ENCODE assay signal across 1 cellular context in the genomic region with DNA sequence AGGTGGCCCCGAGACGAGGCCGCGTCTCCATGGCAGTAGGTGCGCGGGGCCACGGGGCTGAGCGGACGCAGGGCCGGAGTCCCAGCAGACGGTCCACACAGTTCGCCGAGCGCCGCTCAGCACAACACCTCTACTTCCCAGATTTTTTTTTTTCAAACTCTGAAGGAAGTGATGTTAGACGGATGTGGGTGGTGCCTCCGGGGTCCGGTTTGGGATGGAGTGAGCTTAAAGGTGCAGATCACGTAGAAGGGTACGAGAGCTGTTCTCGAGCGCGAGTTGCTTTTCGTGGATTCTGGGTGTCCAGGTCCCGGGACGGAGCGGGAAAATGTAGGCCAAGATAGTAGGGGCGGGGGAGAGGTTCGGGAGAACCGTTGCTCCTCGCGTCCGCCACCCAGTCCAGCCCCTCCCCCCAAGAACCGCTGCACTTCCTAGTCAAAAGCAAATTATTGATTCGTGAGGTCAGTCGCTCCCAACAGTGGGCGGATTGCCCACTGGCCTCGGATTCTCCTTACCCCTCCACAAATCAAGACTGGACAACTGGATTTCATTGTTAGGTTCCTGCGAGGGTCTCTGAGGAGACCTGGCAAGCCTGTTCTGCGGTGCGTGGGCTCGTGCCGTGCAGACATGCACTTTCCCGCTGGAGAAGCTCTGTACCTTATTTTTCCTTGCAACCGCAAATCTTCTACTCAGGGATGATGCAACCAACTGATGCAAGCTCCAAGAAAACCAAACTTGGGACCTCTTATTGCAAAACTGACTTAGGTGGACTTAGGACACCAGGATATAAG.
TF ChIP-seq lines count a peak whose summit lies in the region.

Gene TXNDC12 (minus strand): TSS at position 126 of the 788 bp plus-strand sequence. CDS start 95 bp downstream, at position 31.

TF ChIP-seq in HepG2, 621 proteins besides CTCF, POLR2A, EP300 and RAD21 (continued from another document and continues in another):
- TF ChIP-seq TCF12 (IDR thresholded peaks at IDR 0.05) (no peak), TCF12 (CRISPR knock-in tag; IDR thresholded peaks at IDR 0.05) (no peak), PHF8 (CRISPR knock-in tag; IDR thresholded peaks at IDR 0.05) (peak; percentile 69), PAX8 (CRISPR knock-in tag; IDR thresholded peaks at IDR 0.05; ENCODE audit: borderline replicate concordance) (peak; percentile 50; the same call in 1 of the 2 replicates), ZNF12 (CRISPR knock-in tag; IDR thresholded peaks at IDR 0.05) (0 out of 2 replicates have a peak, but pooled peaks have one; percentile 19), ZNF20 (CRISPR knock-in tag; IDR thresholded peaks at IDR 0.05) (peak; percentile 85), MED13 (CRISPR knock-in tag; IDR thresholded peaks at IDR 0.05) (peak; percentile 79; the same call in 1 of the 2 replicates), NR2C2 (CRISPR knock-in tag; IDR thresholded peaks at IDR 0.05; ENCODE audit: borderline replicate concordance) (peak; percentile 46), SMAD1 (CRISPR knock-in tag; IDR thresholded peaks at IDR 0.05; ENCODE audit: borderline replicate concordance, low read depth) (no peak), ZNF225 (CRISPR knock-in tag; IDR thresholded peaks at IDR 0.05) (no peak), POLR2AphosphoS2 (IDR thresholded peaks at IDR 0.05; ENCODE audit: low read depth, low read length) (no peak), MYNN (CRISPR knock-in tag; IDR thresholded peaks at IDR 0.05; ENCODE audit: low read depth) (no peak; the same call in 1 of the 2 replicates), ZNF430 (CRISPR knock-in tag; IDR thresholded peaks at IDR 0.05) (peak; percentile 80), ZNF549 (CRISPR knock-in tag; IDR thresholded peaks at IDR 0.05) (no peak), PCBP1 (IDR thresholded peaks at IDR 0.05; ENCODE audit: borderline replicate concordance, low read depth, low read length) (no peak), STAG1 (CRISPR knock-in tag; IDR thresholded peaks at IDR 0.05) (no peak; the same call in 1 of the 2 replicates), ZNF251 (CRISPR knock-in tag; IDR thresholded peaks at IDR 0.05) (no peak), ZNF672 (CRISPR knock-in tag; IDR thresholded peaks at IDR 0.05) (no peak), SP2 (CRISPR knock-in tag; IDR thresholded peaks at IDR 0.05) (peak; percentile 46), MEF2D (CRISPR knock-in tag; IDR thresholded peaks at IDR 0.05) (peak; percentile 65), ELF4 (CRISPR knock-in tag; IDR thresholded peaks at IDR 0.05; ENCODE audit: borderline replicate concordance) (peak; percentile 65; the same call in 1 of the 2 replicates), FOXP4 (CRISPR knock-in tag; IDR thresholded peaks at IDR 0.05) (peak; percentile 56), ZNF615 (CRISPR knock-in tag; IDR thresholded peaks at IDR 0.05; ENCODE audit: borderline replicate concordance) (no peak), NFE2L1 (CRISPR knock-in tag; IDR thresholded peaks at IDR 0.05; ENCODE audit: borderline replicate concordance) (no peak), KAT8 (CRISPR knock-in tag; IDR thresholded peaks at IDR 0.05) (peak; percentile 94), ZNF329 (CRISPR knock-in tag; IDR thresholded peaks at IDR 0.05; ENCODE audit: low read depth) (peak; percentile 62; the same call in 1 of the 2 replicates), ZNF713 (CRISPR knock-in tag; IDR thresholded peaks at IDR 0.05) (no peak), GABPA (IDR thresholded peaks at IDR 0.05; ENCODE audit: low read depth, low read length) (peak; percentile 66), GABPA (CRISPR knock-in tag; IDR thresholded peaks at IDR 0.05; ENCODE audit: low read depth) (peak; percentile 95), U2AF1 (optimal IDR thresholded peaks at IDR 0.05; ENCODE audit: low read depth, low read length) (peak; percentile 66), ZNF747 (CRISPR knock-in tag; IDR thresholded peaks at IDR 0.05; ENCODE audit: borderline replicate concordance) (no peak), JUNB (CRISPR knock-in tag; IDR thresholded peaks at IDR 0.05; ENCODE audit: borderline replicate concordance) (no peak), SKI (IDR thresholded peaks at IDR 0.05; ENCODE audit: partially characterized antibody) (peak; percentile 19), NR2F6 (IDR thresholded peaks at IDR 0.05) (no peak), NR2F6 (CRISPR knock-in tag; IDR thresholded peaks at IDR 0.05) (peak; percentile 19; the same call in 1 of the 2 replicates), ZNF841 (CRISPR knock-in tag; IDR thresholded peaks at IDR 0.05; ENCODE audit: borderline replicate concordance) (no peak), TERF1 (CRISPR knock-in tag; IDR thresholded peaks at IDR 0.05) (no peak), ZNF768 (CRISPR knock-in tag; IDR thresholded peaks at IDR 0.05) (peak; percentile 63; the same call in 1 of the 2 replicates), HDAC6 (IDR thresholded peaks at IDR 0.05; ENCODE audit: low read depth, low read length) (no peak), RCOR2 (CRISPR knock-in tag; IDR thresholded peaks at IDR 0.05) (peak; percentile 22; the same call in 1 of the 2 replicates), IRX3 (CRISPR knock-in tag; IDR thresholded peaks at IDR 0.05; ENCODE audit: borderline replicate concordance, low read depth) (no peak), ZNF619 (CRISPR knock-in tag; IDR thresholded peaks at IDR 0.05) (0 out of 2 replicates have a peak, but pooled peaks have one; percentile 46), MZF1 (CRISPR knock-in tag; IDR thresholded peaks at IDR 0.05; ENCODE audit: borderline replicate concordance) (no peak), POLR2AphosphoS5 (IDR thresholded peaks at IDR 0.05; ENCODE audit: low read depth, low read length) (peak; percentile 93), ZNF781 (CRISPR knock-in tag; IDR thresholded peaks at IDR 0.05; ENCODE audit: borderline replicate concordance, not compliant biosample characterization) (peak; percentile 70), HOXD1 (CRISPR knock-in tag; IDR thresholded peaks at IDR 0.05) (0 out of 2 replicates have a peak, but pooled peaks have one; percentile 32), SATB2 (CRISPR knock-in tag; IDR thresholded peaks at IDR 0.05) (no peak; the same call in 1 of the 2 replicates)
- TF ChIP-seq, protein P1, sequence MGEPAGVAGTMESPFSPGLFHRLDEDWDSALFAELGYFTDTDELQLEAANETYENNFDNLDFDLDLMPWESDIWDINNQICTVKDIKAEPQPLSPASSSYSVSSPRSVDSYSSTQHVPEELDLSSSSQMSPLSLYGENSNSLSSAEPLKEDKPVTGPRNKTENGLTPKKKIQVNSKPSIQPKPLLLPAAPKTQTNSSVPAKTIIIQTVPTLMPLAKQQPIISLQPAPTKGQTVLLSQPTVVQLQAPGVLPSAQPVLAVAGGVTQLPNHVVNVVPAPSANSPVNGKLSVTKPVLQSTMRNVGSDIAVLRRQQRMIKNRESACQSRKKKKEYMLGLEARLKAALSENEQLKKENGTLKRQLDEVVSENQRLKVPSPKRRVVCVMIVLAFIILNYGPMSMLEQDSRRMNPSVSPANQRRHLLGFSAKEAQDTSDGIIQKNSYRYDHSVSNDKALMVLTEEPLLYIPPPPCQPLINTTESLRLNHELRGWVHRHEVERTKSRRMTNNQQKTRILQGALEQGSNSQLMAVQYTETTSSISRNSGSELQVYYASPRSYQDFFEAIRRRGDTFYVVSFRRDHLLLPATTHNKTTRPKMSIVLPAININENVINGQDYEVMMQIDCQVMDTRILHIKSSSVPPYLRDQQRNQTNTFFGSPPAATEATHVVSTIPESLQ (CRISPR knock-in tag; conservative IDR thresholded peaks at IDR 0.05): no peak
- TF ChIP-seq, protein P2, sequence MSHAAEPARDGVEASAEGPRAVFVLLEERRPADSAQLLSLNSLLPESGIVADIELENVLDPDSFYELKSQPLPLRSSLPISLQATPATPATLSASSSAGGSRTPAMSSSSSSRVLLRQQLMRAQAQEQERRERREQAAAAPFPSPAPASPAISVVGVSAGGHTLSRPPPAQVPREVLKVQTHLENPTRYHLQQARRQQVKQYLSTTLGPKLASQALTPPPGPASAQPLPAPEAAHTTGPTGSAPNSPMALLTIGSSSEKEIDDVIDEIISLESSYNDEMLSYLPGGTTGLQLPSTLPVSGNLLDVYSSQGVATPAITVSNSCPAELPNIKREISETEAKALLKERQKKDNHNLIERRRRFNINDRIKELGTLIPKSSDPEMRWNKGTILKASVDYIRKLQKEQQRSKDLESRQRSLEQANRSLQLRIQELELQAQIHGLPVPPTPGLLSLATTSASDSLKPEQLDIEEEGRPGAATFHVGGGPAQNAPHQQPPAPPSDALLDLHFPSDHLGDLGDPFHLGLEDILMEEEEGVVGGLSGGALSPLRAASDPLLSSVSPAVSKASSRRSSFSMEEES (CRISPR knock-in tag; IDR thresholded peaks at IDR 0.05): no peak
- TF ChIP-seq, protein P3, sequence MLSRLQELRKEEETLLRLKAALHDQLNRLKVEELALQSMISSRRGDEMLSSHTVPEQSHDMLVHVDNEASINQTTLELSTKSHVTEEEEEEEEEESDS (CRISPR knock-in tag; IDR thresholded peaks at IDR 0.05; ENCODE audit: borderline replicate concordance): no peak
- TF ChIP-seq, protein P4, sequence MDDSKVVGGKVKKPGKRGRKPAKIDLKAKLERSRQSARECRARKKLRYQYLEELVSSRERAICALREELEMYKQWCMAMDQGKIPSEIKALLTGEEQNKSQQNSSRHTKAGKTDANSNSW (CRISPR knock-in tag; IDR thresholded peaks at IDR 0.05; ENCODE audit: borderline replicate concordance): peak; percentile 62; the same call in 1 of the 2 replicates
- TF ChIP-seq, protein P5, sequence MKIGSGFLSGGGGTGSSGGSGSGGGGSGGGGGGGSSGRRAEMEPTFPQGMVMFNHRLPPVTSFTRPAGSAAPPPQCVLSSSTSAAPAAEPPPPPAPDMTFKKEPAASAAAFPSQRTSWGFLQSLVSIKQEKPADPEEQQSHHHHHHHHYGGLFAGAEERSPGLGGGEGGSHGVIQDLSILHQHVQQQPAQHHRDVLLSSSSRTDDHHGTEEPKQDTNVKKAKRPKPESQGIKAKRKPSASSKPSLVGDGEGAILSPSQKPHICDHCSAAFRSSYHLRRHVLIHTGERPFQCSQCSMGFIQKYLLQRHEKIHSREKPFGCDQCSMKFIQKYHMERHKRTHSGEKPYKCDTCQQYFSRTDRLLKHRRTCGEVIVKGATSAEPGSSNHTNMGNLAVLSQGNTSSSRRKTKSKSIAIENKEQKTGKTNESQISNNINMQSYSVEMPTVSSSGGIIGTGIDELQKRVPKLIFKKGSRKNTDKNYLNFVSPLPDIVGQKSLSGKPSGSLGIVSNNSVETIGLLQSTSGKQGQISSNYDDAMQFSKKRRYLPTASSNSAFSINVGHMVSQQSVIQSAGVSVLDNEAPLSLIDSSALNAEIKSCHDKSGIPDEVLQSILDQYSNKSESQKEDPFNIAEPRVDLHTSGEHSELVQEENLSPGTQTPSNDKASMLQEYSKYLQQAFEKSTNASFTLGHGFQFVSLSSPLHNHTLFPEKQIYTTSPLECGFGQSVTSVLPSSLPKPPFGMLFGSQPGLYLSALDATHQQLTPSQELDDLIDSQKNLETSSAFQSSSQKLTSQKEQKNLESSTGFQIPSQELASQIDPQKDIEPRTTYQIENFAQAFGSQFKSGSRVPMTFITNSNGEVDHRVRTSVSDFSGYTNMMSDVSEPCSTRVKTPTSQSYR (CRISPR knock-in tag; IDR thresholded peaks at IDR 0.05; ENCODE audit: borderline replicate concordance): peak; percentile 94
- TF ChIP-seq, protein P6, sequence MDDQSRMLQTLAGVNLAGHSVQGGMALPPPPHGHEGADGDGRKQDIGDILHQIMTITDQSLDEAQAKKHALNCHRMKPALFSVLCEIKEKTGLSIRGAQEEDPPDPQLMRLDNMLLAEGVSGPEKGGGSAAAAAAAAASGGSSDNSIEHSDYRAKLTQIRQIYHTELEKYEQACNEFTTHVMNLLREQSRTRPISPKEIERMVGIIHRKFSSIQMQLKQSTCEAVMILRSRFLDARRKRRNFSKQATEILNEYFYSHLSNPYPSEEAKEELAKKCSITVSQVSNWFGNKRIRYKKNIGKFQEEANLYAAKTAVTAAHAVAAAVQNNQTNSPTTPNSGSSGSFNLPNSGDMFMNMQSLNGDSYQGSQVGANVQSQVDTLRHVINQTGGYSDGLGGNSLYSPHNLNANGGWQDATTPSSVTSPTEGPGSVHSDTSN (CRISPR knock-in tag; IDR thresholded peaks at IDR 0.05; ENCODE audit: borderline replicate concordance): no peak
- TF ChIP-seq, protein P7, sequence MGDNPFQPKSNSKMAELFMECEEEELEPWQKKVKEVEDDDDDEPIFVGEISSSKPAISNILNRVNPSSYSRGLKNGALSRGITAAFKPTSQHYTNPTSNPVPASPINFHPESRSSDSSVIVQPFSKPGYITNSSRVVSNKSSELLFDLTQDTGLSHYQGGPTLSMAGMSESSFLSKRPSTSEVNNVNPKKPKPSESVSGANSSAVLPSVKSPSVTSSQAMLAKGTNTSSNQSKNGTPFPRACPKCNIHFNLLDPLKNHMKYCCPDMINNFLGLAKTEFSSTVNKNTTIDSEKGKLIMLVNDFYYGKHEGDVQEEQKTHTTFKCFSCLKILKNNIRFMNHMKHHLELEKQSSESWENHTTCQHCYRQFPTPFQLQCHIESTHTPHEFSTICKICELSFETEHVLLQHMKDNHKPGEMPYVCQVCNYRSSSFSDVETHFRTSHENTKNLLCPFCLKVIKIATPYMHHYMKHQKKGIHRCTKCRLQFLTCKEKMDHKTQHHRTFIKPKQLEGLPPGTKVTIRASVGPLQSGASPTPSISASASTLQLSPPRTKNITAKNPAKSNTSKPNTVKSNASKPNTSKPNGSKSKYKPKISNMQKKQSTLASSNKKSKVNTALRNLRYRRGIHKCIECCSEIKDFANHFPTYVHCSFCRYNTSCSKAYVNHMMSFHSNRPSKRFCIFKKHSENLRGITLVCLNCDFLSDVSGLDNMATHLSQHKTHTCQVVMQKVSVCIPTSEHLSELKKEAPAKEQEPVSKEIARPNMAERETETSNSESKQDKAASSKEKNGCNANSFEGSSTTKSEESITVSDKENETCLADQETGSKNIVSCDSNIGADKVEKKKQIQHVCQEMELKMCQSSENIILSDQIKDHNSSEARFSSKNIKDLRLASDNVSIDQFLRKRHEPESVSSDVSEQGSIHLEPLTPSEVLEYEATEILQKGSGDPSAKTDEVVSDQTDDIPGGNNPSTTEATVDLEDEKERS (CRISPR knock-in tag; IDR thresholded peaks at IDR 0.05): no peak
